ENCODE assay signal across 11 cellular contexts in genomic region chr7:85471740-85472139, GRCh38.
DNase-seq lines count a peak whose midpoint lies in the region; ATAC-seq lines count a peak whose summit lies in the region.
"Had no signal": no experiment of that assay in that cellular context is flagged by ENCODE, and none has a peak within 500 bp of the region (broad histone marks: within the 10 kb centered on the region; RNA-seq: fewer than 3 reads in every experiment).

No MANE protein-coding gene starts in this region.

- H3K27me3 ChIP-seq in HAP-1 (ENCODE audit: low read depth) = peaks cover 2% of the 10 kb centered on the region; the same call in 1 of the 2 replicates
- H3K27me3 ChIP-seq in effector memory CD4-positive, alpha-beta T cell (replicated peaks; ENCODE audit: control insufficient read depth, insufficient read depth, low read length, poor library complexity, severe bottlenecking) = no peaks in the 10 kb centered on the region
- H3K27me3 ChIP-seq: ascending aorta had no signal

- in situ Hi-C loops in HAP-1 (cut with MboI; ENCODE audit: low sequenced_read_pairs) = no loop called here

- DNase-seq in RPMI7951 (ENCODE audit: low read depth) = peak; percentile 67
- peak; percentile 5 for DNase-seq in medulla oblongata (ENCODE audit: extremely low spot score)
- DNase-seq in HAP-1 (ENCODE audit: low spot score in 2 of 2) = no peak
- no peak for DNase-seq in effector memory CD4-positive, alpha-beta T cell
- DNase-seq in central memory CD4-positive, alpha-beta T cell = no peak
- DNase-seq: glutamatergic neuron, NCI-H187 treated with DMSO at 0.1 percent for 48 hours had no signal

- no peaks in the 10 kb centered on the region for H3K9me3 ChIP-seq in HAP-1
- no peaks in the 10 kb centered on the region for H3K9me3 ChIP-seq in effector memory CD4-positive, alpha-beta T cell (ENCODE audit: control insufficient read depth, low read length)
- H3K9me3 ChIP-seq: ascending aorta had no signal

- ATAC-seq in GM18498 (IDR thresholded peaks at IDR 0.05; ENCODE audit: unreplicated experiment) = peak; percentile 35
- ATAC-seq in HG02759 (IDR thresholded peaks at IDR 0.05; ENCODE audit: unreplicated experiment) = peak; percentile 42
- ATAC-seq in HG03280 (IDR thresholded peaks at IDR 0.05; ENCODE audit: unreplicated experiment) = no peak

- no peaks in the 10 kb centered on the region for H3K36me3 ChIP-seq in HAP-1 (replicated peaks)
- H3K36me3 ChIP-seq in effector memory CD4-positive, alpha-beta T cell (ENCODE audit: control insufficient read depth, insufficient read depth, low read length) = no peaks in the 10 kb centered on the region
- H3K36me3 ChIP-seq: ascending aorta had no signal

- no peaks in the 10 kb centered on the region for H3K4me1 ChIP-seq in HAP-1
- no peaks in the 10 kb centered on the region for H3K4me1 ChIP-seq in effector memory CD4-positive, alpha-beta T cell (ENCODE audit: control insufficient read depth, insufficient read depth, low read length, poor library complexity, severe bottlenecking)
- H3K4me1 ChIP-seq: ascending aorta had no signal

- no peak overlapping the region for H3K4me3 ChIP-seq in HAP-1
- no peak overlapping the region for H3K4me3 ChIP-seq in effector memory CD4-positive, alpha-beta T cell (ENCODE audit: insufficient read depth, low read depth, low read length, poor library complexity, severe bottlenecking)
- H3K4me3 ChIP-seq: ascending aorta had no signal

- H3K27ac ChIP-seq in effector memory CD4-positive, alpha-beta T cell (ENCODE audit: insufficient read depth, low read length, poor library complexity, severe bottlenecking) = no peak overlapping the region
- H3K27ac ChIP-seq: ascending aorta had no signal

Comparison
In these comparisons a context has a peak if more than half of its experiments do, and no peak if none do; other contexts are left out.
1. DNase-seq: peak in RPMI7951 (single experiment) and medulla oblongata (single experiment); none in HAP-1 (0 of 2), effector memory CD4-positive, alpha-beta T cell (0 of 3) and central memory CD4-positive, alpha-beta T cell (single experiment).